In genomic region chr2:173434729-173435345, GRCh38 we compare ENCODE assay signal across 26 cellular contexts.
"Had no signal": no experiment of that assay in that cellular context is flagged by ENCODE, and none has a peak within 500 bp of the region (broad histone marks: within the 10 kb centered on the region; RNA-seq: fewer than 3 reads in every experiment).

No MANE protein-coding gene starts in this region.

- H3K27me3 ChIP-seq: cardiac muscle cell, uterus had no signal

- H3K27ac ChIP-seq: cardiac muscle cell, esophagus squamous epithelium, neutrophil, uterus had no signal

- H3K4me1 ChIP-seq: esophagus squamous epithelium, uterus had no signal

- H3K27ac Mint-ChIP-seq: activated B cell treated with CpG ODN at 0.5 μM for 24 hours; activated CD4-positive, alpha-beta memory T cell treated with anti-CD3 and anti-CD28 coated beads, Interleukin-2, amount 10 ng/mL, durations not matched to agents 7 days and 5 days; activated CD8-positive, alpha-beta memory T cell treated with anti-CD3 and anti-CD28 coated beads, Interleukin-2, amount 10 ng/mL, durations not matched to agents 7 days and 5 days; activated naive CD8-positive, alpha-beta T cell treated with anti-CD3 and anti-CD28 coated beads for 36 hours; activated T-helper 17 cell treated with anti-CD3 and anti-CD28 coated beads, Interleukin-2, amount 50 U/mL, for 72 hours; effector memory CD8-positive, alpha-beta T cell; immature natural killer cell; T-helper 2 cell treated with Interferon-gamma antibody and Interleukin-4, amounts not matched to agents 5 μg/mL and 100 μg/mL, for 36 hours had no signal

- H3K36me3 ChIP-seq: cardiac muscle cell, esophagus squamous epithelium, neutrophil, tibial artery, uterus had no signal

- H3K4me1 Mint-ChIP-seq: activated CD4-positive, alpha-beta memory T cell treated with anti-CD3 and anti-CD28 coated beads, Interleukin-2, amount 10 ng/mL, durations not matched to agents 7 days and 5 days; activated T-helper 17 cell treated with anti-CD3 and anti-CD28 coated beads, Interleukin-2, amount 50 U/mL, for 72 hours; immature natural killer cell had no signal

- H3K36me3 Mint-ChIP-seq: activated CD8-positive, alpha-beta memory T cell treated with anti-CD3 and anti-CD28 coated beads, Interleukin-2, amount 10 ng/mL, durations not matched to agents 7 days and 5 days; activated naive CD8-positive, alpha-beta T cell treated with anti-CD3 and anti-CD28 coated beads for 36 hours; immature natural killer cell; naive thymus-derived CD8-positive, alpha-beta T cell had no signal

- DNase-seq: activated B cell treated with CpG ODN at 0.5 μM for 24 hours; activated CD4-positive, alpha-beta memory T cell treated with anti-CD3 and anti-CD28 coated beads, Interleukin-2, amount 10 ng/mL, durations not matched to agents 7 days and 5 days; activated CD4-positive, alpha-beta T cell treated with anti-CD3 and anti-CD28 coated beads for 4 hours; activated CD8-positive, alpha-beta memory T cell treated with anti-CD3 and anti-CD28 coated beads, Interleukin-2, amount 10 ng/mL, durations not matched to agents 7 days and 5 days; activated naive CD4-positive, alpha-beta T cell; activated naive CD8-positive, alpha-beta T cell treated with anti-CD3 and anti-CD28 coated beads for 36 hours; amygdala; dermis blood vessel endothelial cell; effector memory CD8-positive, alpha-beta T cell; esophagus squamous epithelium; foreskin melanocyte; immature natural killer cell; kidney glomerular epithelial cell; mesendoderm; naive thymus-derived CD8-positive, alpha-beta T cell; retina; stimulated activated CD4-positive, alpha-beta T cell treated with anti-CD3 and anti-CD28 coated beads, Interleukin-12 subunit alpha, Interleukin-12 subunit beta, amount 100 ng/mL, for 4 hours; stimulated activated CD4-positive, alpha-beta T cell treated with anti-CD3 and anti-CD28 coated beads, Interleukin-1b, Interleukin-23, amount 100 ng/mL, for 48 hours; stimulated activated CD8-positive, alpha-beta memory T cell treated with anti-CD3 and anti-CD28 coated beads, Interleukin-4, amount 100 ng/mL, for 48 hours; stimulated activated naive CD4-positive, alpha-beta T cell; tibial artery; uterus had no signal

- H3K4me3 Mint-ChIP-seq: activated B cell treated with CpG ODN at 0.5 μM for 24 hours; activated CD4-positive, alpha-beta memory T cell treated with anti-CD3 and anti-CD28 coated beads, Interleukin-2, amount 10 ng/mL, durations not matched to agents 7 days and 5 days; activated CD8-positive, alpha-beta memory T cell treated with anti-CD3 and anti-CD28 coated beads, Interleukin-2, amount 10 ng/mL, durations not matched to agents 7 days and 5 days; activated naive CD8-positive, alpha-beta T cell treated with anti-CD3 and anti-CD28 coated beads for 36 hours; activated T-helper 17 cell treated with anti-CD3 and anti-CD28 coated beads, Interleukin-2, amount 50 U/mL, for 72 hours; effector memory CD8-positive, alpha-beta T cell; immature natural killer cell; naive thymus-derived CD8-positive, alpha-beta T cell; T-helper 2 cell treated with Interferon-gamma antibody and Interleukin-4, amounts not matched to agents 5 μg/mL and 100 μg/mL, for 36 hours had no signal

- H3K9me3 Mint-ChIP-seq: activated B cell treated with CpG ODN at 0.5 μM for 24 hours; activated CD4-positive, alpha-beta memory T cell treated with anti-CD3 and anti-CD28 coated beads, Interleukin-2, amount 10 ng/mL, durations not matched to agents 7 days and 5 days; activated naive CD8-positive, alpha-beta T cell treated with anti-CD3 and anti-CD28 coated beads for 36 hours; activated T-helper 17 cell treated with anti-CD3 and anti-CD28 coated beads, Interleukin-2, amount 50 U/mL, for 72 hours; effector memory CD8-positive, alpha-beta T cell; naive thymus-derived CD8-positive, alpha-beta T cell; T-helper 2 cell treated with Interferon-gamma antibody and Interleukin-4, amounts not matched to agents 5 μg/mL and 100 μg/mL, for 36 hours had no signal

- H3K9me3 ChIP-seq: esophagus squamous epithelium, neutrophil, tibial artery, uterus had no signal

- H3K4me3 ChIP-seq: cardiac muscle cell, esophagus squamous epithelium, tibial artery, uterus had no signal
